Comparison of ENCODE assay signal across 15 cellular contexts in genomic region chr6:149150999-149151398, GRCh38.
DNase-seq lines count a peak whose midpoint lies in the region; ATAC-seq lines count a peak whose summit lies in the region.
"Had no signal": no experiment of that assay in that cellular context is flagged by ENCODE, and none has a peak within 500 bp of the region (broad histone marks: within the 10 kb centered on the region; RNA-seq: fewer than 3 reads in every experiment).

No MANE protein-coding gene starts in this region.

- peaks cover 4 to 15% (median 5%) of the 10 kb centered on the region in 3 donors for H3K9me3 Mint-ChIP-seq in T-cell
- H3K9me3 Mint-ChIP-seq in activated naive CD8-positive, alpha-beta T cell treated with anti-CD3 and anti-CD28 coated beads, Interleukin-2, amount 50 U/mL, for 24 hours: peaks cover 13% of the 10 kb centered on the region
- H3K9me3 Mint-ChIP-seq in stimulated activated memory B cell treated with anti-CD40 and anti-IgM and Interleukin-4, amounts not matched to agents 10 μg/mL and 1 μg/mL and 100 μg/mL, for 72 hours: peaks cover 5% of the 10 kb centered on the region

- peak overlapping the region; percentile 40 for H3K27ac Mint-ChIP-seq in T-cell
- peak overlapping the region; percentile 4 for H3K27ac Mint-ChIP-seq in activated naive CD8-positive, alpha-beta T cell treated with anti-CD3 and anti-CD28 coated beads, Interleukin-2, amount 50 U/mL, for 24 hours
- H3K27ac Mint-ChIP-seq in stimulated activated memory B cell treated with anti-CD40 and anti-IgM and Interleukin-4, amounts not matched to agents 10 μg/mL and 1 μg/mL and 100 μg/mL, for 72 hours: peak overlapping the region; percentile 5
- H3K27ac Mint-ChIP-seq: activated naive CD4-positive, alpha-beta T cell treated with anti-CD3 and anti-CD28 coated beads, Interleukin-2, amount 50 U/mL, for 24 hours had no signal

- peak in 1 of 4 experiments; percentile 39 for ATAC-seq in T-cell (replicated peaks in 1 of 4)
- peak; percentile 91 for ATAC-seq in activated naive CD8-positive, alpha-beta T cell treated with anti-CD3 and anti-CD28 coated beads, Interleukin-2, amount 50 U/mL, for 24 hours
- no peak for ATAC-seq in stimulated activated memory B cell treated with anti-CD40 and anti-IgM and Interleukin-4, amounts not matched to agents 10 μg/mL and 1 μg/mL and 100 μg/mL, for 72 hours

- H3K9me2 ChIP-seq in Karpas-422 (replicated peaks; ENCODE audit: insufficient read depth, low read length): no peaks in the 10 kb centered on the region

- no peak overlapping the region for H3K9ac ChIP-seq in Karpas-422 (ENCODE audit: low read length)

- H3K36me3 Mint-ChIP-seq in T-cell: peaks cover 43% of the 10 kb centered on the region
- peaks cover 13% of the 10 kb centered on the region for H3K36me3 Mint-ChIP-seq in activated naive CD8-positive, alpha-beta T cell treated with anti-CD3 and anti-CD28 coated beads, Interleukin-2, amount 50 U/mL, for 24 hours (ENCODE audit: low read depth)
- H3K36me3 Mint-ChIP-seq in stimulated activated memory B cell treated with anti-CD40 and anti-IgM and Interleukin-4, amounts not matched to agents 10 μg/mL and 1 μg/mL and 100 μg/mL, for 72 hours: no peaks in the 10 kb centered on the region

- H3K4me1 ChIP-seq in Karpas-422 (ENCODE audit: low read length): no peaks in the 10 kb centered on the region
- H3K4me1 ChIP-seq: SJSA1, thyroid gland had no signal

- no peaks in the 10 kb centered on the region for H4K20me1 ChIP-seq in Karpas-422 (ENCODE audit: insufficient read depth, low read depth, low read length)

- peak; percentile 70 for DNase-seq in activated effector memory CD4-positive, alpha-beta T cell treated with anti-CD3 and anti-CD28 coated beads, Interleukin-2, amount 50 U/mL, for 16 hours
- no peak for DNase-seq in activated effector memory CD4-positive, alpha-beta T cell treated with Interleukin-2 at 50 U/mL for 16 hours
- DNase-seq in T-cell: no peak
- DNase-seq in activated naive CD8-positive, alpha-beta T cell treated with anti-CD3 and anti-CD28 coated beads, Interleukin-2, amount 50 U/mL, for 24 hours: peak; percentile 29
- DNase-seq in NCI-H2196 (lab: John Stamatoyannopoulos, UW; ENCODE audit: unreplicated experiment): no peak
- no peak for DNase-seq in NCI-H510A treated with DMSO at 0.1 percent for 48 hours (lab: John Stamatoyannopoulos, UW)
- DNase-seq in Karpas-422: no peak
- DNase-seq: DMS53, islet precursor cell, thyroid gland had no signal

- POLR2A ChIA-PET in T-cell (lab: Charles Lee): interaction anchor here in 1 of 2 donors (0.5 kb wide), 1 partner anchor 31 kb away, joined by 3 read pairs; no protein-coding TSS in a partner anchor

- CTCF ChIA-PET in T-cell (lab: Charles Lee): interaction anchor here in 1 of 2 donors (0.6 kb wide), 1 partner anchor 423 kb away, joined by 4 read pairs; no protein-coding TSS in a partner anchor

- peaks cover 80 to 95% (median 85%) of the 10 kb centered on the region in 3 donors for H3K4me1 Mint-ChIP-seq in T-cell
- peaks cover 77% of the 10 kb centered on the region for H3K4me1 Mint-ChIP-seq in activated naive CD8-positive, alpha-beta T cell treated with anti-CD3 and anti-CD28 coated beads, Interleukin-2, amount 50 U/mL, for 24 hours
- H3K4me1 Mint-ChIP-seq in stimulated activated memory B cell treated with anti-CD40 and anti-IgM and Interleukin-4, amounts not matched to agents 10 μg/mL and 1 μg/mL and 100 μg/mL, for 72 hours: peaks cover 22% of the 10 kb centered on the region

- H3K36me3 ChIP-seq in Karpas-422 (ENCODE audit: insufficient read depth, low read length): no peaks in the 10 kb centered on the region
- H3K36me3 ChIP-seq: SJSA1, thyroid gland had no signal

- no peak overlapping the region for H3K4me2 ChIP-seq in Karpas-422 (ENCODE audit: low read depth, low read length, poor library complexity, severe bottlenecking)

- no peaks in the 10 kb centered on the region for H3K79me2 ChIP-seq in Karpas-422 (ENCODE audit: low read length)

- H3K4me3 ChIP-seq in Karpas-422 (ENCODE audit: low read length): no peak overlapping the region
- H3K4me3 ChIP-seq: SJSA1, thyroid gland had no signal

- H3K4me3 Mint-ChIP-seq in T-cell: no peak overlapping the region
- no peak overlapping the region for H3K4me3 Mint-ChIP-seq in activated naive CD8-positive, alpha-beta T cell treated with anti-CD3 and anti-CD28 coated beads, Interleukin-2, amount 50 U/mL, for 24 hours
- H3K4me3 Mint-ChIP-seq in stimulated activated memory B cell treated with anti-CD40 and anti-IgM and Interleukin-4, amounts not matched to agents 10 μg/mL and 1 μg/mL and 100 μg/mL, for 72 hours: no peak overlapping the region
- H3K4me3 Mint-ChIP-seq: activated naive CD4-positive, alpha-beta T cell treated with anti-CD3 and anti-CD28 coated beads, Interleukin-2, amount 50 U/mL, for 24 hours had no signal

- H2AFZ ChIP-seq in Karpas-422 (ENCODE audit: low read length): no peak overlapping the region

- no peaks in the 10 kb centered on the region for H3K27me3 ChIP-seq in Karpas-422 (ENCODE audit: low read length)
- H3K27me3 ChIP-seq: SJSA1, thyroid gland had no signal

- H3K9me3 ChIP-seq in Karpas-422 (ENCODE audit: low read length): no peaks in the 10 kb centered on the region
- H3K9me3 ChIP-seq: SJSA1, thyroid gland had no signal

- no peak overlapping the region for H3K27ac ChIP-seq in Karpas-422 (ENCODE audit: low read length)
- H3K27ac ChIP-seq: epithelial cell of prostate, SJSA1, thyroid gland, VCaP had no signal

- H3K27me3 Mint-ChIP-seq in T-cell: no peaks in the 10 kb centered on the region
- no peaks in the 10 kb centered on the region for H3K27me3 Mint-ChIP-seq in activated naive CD8-positive, alpha-beta T cell treated with anti-CD3 and anti-CD28 coated beads, Interleukin-2, amount 50 U/mL, for 24 hours
- H3K27me3 Mint-ChIP-seq in stimulated activated memory B cell treated with anti-CD40 and anti-IgM and Interleukin-4, amounts not matched to agents 10 μg/mL and 1 μg/mL and 100 μg/mL, for 72 hours: no peaks in the 10 kb centered on the region
- H3K27me3 Mint-ChIP-seq: activated naive CD4-positive, alpha-beta T cell treated with anti-CD3 and anti-CD28 coated beads, Interleukin-2, amount 50 U/mL, for 24 hours had no signal

Comparison
In these comparisons a context has a peak if more than half of its experiments do, and no peak if none do; other contexts are left out.
1. DNase-seq: peak in activated effector memory CD4-positive, alpha-beta T cell treated with anti-CD3 and anti-CD28 coated beads, Interleukin-2, amount 50 U/mL, for 16 hours (single experiment) and activated naive CD8-positive, alpha-beta T cell treated with anti-CD3 and anti-CD28 coated beads, Interleukin-2, amount 50 U/mL, for 24 hours (single experiment); none in activated effector memory CD4-positive, alpha-beta T cell treated with Interleukin-2 at 50 U/mL for 16 hours (single experiment), T-cell (0 of 34), NCI-H2196 (single experiment), NCI-H510A treated with DMSO at 0.1 percent for 48 hours (single experiment) and Karpas-422 (single experiment).
2. Peak in every context shown above with its lines, with median percentiles within 50 percentile points of each other: H3K27ac Mint-ChIP-seq.